ENCODE assay signal across 11 cellular contexts in genomic region chr13:50521750-50522149, GRCh38.
DNase-seq lines count a peak whose midpoint lies in the region; ATAC-seq, FAIRE-seq and TF ChIP-seq lines count a peak whose summit lies in the region.
"Had no signal": no experiment of that assay in that cellular context is flagged by ENCODE, and none has a peak within 500 bp of the region (broad histone marks: within the 10 kb centered on the region; RNA-seq: fewer than 3 reads in every experiment).

No MANE protein-coding gene starts in this region.

- H3K9ac ChIP-seq in kidney (ENCODE audit: low read length in 2 of 2): no peak overlapping the region

- peak; percentile 87 for FAIRE-seq in kidney (lab: Jason Lieb, UNC)

- intact Hi-C loops in body of pancreas (cut with DNase I) (no loop called here), kidney (cut with DNase I) (no loop called here), gastrocnemius medialis (cut with DNase I; ENCODE audit: low total_unique reads) (no loop called here)

- H3K4me3 ChIP-seq in body of pancreas (no peak overlapping the region), kidney (ENCODE audit: low read length in 2 of 2) (peak overlapping the region; percentile 23 to 30), gastrocnemius medialis (peak overlapping the region in 1 of 4 donors; percentile 28), H7 (ENCODE audit: insufficient read depth, low read depth, low read length) (no peak overlapping the region)

- TF ChIP-seq CTCF in body of pancreas (IDR thresholded peaks at IDR 0.05) (no peak), kidney (IDR thresholded peaks at IDR 0.05; ENCODE audit: borderline replicate concordance, extremely low read depth, insufficient read depth) (no peak), gastrocnemius medialis (IDR thresholded peaks at IDR 0.05 in 4 of 5, conservative IDR thresholded peaks at IDR 0.05 in 1 of 5) (no peak)

- H3K36me3 ChIP-seq in body of pancreas (replicated peaks in 1 of 2; ENCODE audit: insufficient read depth in 1 of 2, low read depth in 2 of 2): no peaks in the 10 kb centered on the region
- no peaks in the 10 kb centered on the region for H3K36me3 ChIP-seq in kidney (ENCODE audit: control insufficient read depth in 1 of 2, insufficient read depth in 2 of 2, low read length in 2 of 2)
- no peaks in the 10 kb centered on the region for H3K36me3 ChIP-seq in gastrocnemius medialis
- H3K36me3 ChIP-seq in H7 (replicated peaks; ENCODE audit: control insufficient read depth, insufficient read depth, low read length): no peaks in the 10 kb centered on the region

- in situ Hi-C loops in gastrocnemius medialis (cut with MboI; ENCODE audit: low sequenced_read_pairs in 4 of 4): loop anchor here in 3 of 4 donors (5.0 to 10.0 kb wide), 5 partner anchors 44 to 537 kb away; partner anchors contain the start of gene TRIM13 (in 2 of the 3)

- H3K4me1 ChIP-seq in body of pancreas (peaks cover 31% of the 10 kb centered on the region), kidney (ENCODE audit: control insufficient read depth in 1 of 2, insufficient read depth in 1 of 2, low read depth in 1 of 2, low read length in 2 of 2) (peaks cover 6 to 14% of the 10 kb centered on the region in 2 donors), gastrocnemius medialis (peaks cover 44 to 60% of the 10 kb centered on the region in 2 donors)

- H3K27ac ChIP-seq in body of pancreas: peak overlapping the region in 3 of 4 donors; percentile 29 to 58 (median 45)
- no peak overlapping the region for H3K27ac ChIP-seq in kidney (ENCODE audit: low read depth in 2 of 2, low read length in 2 of 2)
- peak overlapping the region; percentile 73 to 81 (median 74) for H3K27ac ChIP-seq in gastrocnemius medialis

- H3K9me3 ChIP-seq in body of pancreas (no peaks in the 10 kb centered on the region), kidney (ENCODE audit: control insufficient read depth in 1 of 2, low read length in 2 of 2) (no peaks in the 10 kb centered on the region), gastrocnemius medialis (no peaks in the 10 kb centered on the region)

- TF ChIP-seq POLR2A in body of pancreas (IDR thresholded peaks at IDR 0.05) (no peak), gastrocnemius medialis (IDR thresholded peaks at IDR 0.05) (no peak)

- H3K27me3 ChIP-seq in body of pancreas (no peaks in the 10 kb centered on the region), gastrocnemius medialis (no peaks in the 10 kb centered on the region), H7 (ENCODE audit: control insufficient read depth, insufficient read depth, low read length) (no peaks in the 10 kb centered on the region)

- WGBS in body of pancreas, 2 donors: 5 to 10% methylated on average over 3 of the region's 3 CpGs

- DNase-seq in HuH-7 (ENCODE audit: low spot score) (peak; percentile 30), body of pancreas (peak in 3 of 4 donors; percentile 26 to 65 (median 34)), kidney (no peak), gastrocnemius medialis (no peak), H7 (no peak), SKM-1 treated with dmso at 0.1 percent for 144 hours (lab: John Stamatoyannopoulos, UW; ENCODE audit: unreplicated experiment) (no peak)
- no peak for DNase-seq in activated CD8-positive, alpha-beta memory T cell treated with anti-CD3 and anti-CD28 coated beads, Interleukin-2, amount 50 U/mL, for 4 hours
- DNase-seq: activated gamma-delta T cell; NCI-H1092 treated with DMSO at 0.1 percent for 48 hours; stimulated activated naive CD8-positive, alpha-beta T cell treated with anti-CD3 and anti-CD28 coated beads, Interleukin-15, Interleukin-2, amounts not matched to agents 100 U/mL and 50 U/mL, for 24 hours had no signal

- ATAC-seq in body of pancreas: peak; percentile 94
- ATAC-seq in gastrocnemius medialis: peak; percentile 70 to 85
- no peak for ATAC-seq in GM19397 (IDR thresholded peaks at IDR 0.05; ENCODE audit: unreplicated experiment)
- ATAC-seq: stimulated activated naive CD8-positive, alpha-beta T cell treated with anti-CD3 and anti-CD28 coated beads, Interleukin-15, Interleukin-2, amounts not matched to agents 100 U/mL and 50 U/mL, for 24 hours had no signal

Comparison
In these comparisons a context has a peak if more than half of its experiments do, and no peak if none do; other contexts are left out.
1. DNase-seq: peak in HuH-7 (single experiment) and body of pancreas (3 of 4); none in kidney (single experiment), gastrocnemius medialis (0 of 2), H7 (single experiment), activated CD8-positive, alpha-beta memory T cell treated with anti-CD3 and anti-CD28 coated beads, Interleukin-2, amount 50 U/mL, for 4 hours (single experiment) and SKM-1 treated with dmso at 0.1 percent for 144 hours (single experiment).
2. H3K27ac ChIP-seq: peak in body of pancreas (3 of 4) and gastrocnemius medialis (4 of 4); none in kidney (0 of 2).
3. H3K4me3 ChIP-seq: peak in kidney (2 of 2); none in body of pancreas (0 of 2) and H7 (single experiment).